In the genomic region with DNA sequence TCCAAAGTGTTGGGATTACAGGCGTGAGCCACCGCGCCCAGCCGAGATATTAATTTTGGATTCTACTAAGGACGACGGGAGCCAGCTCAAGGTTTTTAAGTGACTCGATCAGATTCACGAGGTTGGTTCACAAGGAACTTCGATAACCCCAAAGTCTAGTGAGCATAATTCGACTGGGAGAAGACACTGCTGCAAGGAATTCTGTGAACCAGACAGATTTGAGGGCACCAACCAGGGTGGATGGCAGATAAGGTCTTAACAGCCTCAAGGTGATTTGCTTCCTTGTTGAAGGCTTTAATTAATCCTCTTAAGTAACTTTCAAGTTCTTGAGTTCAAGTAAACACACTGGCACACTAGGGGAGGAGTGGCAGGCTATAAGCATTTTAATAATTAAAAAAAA, we compare ENCODE assay signal across 8 cellular contexts. TPM values are rescaled to one million over a fixed set of nuclear protein-coding genes. Genes with fewer than 3 reads are reported as not detected.
DNase-seq lines count a peak whose midpoint lies in the region; ATAC-seq and TF ChIP-seq lines count a peak whose summit lies in the region.

No MANE protein-coding gene starts in this region.

- H3K27ac ChIP-seq in PC-3 (ENCODE audit: low read length) (peak overlapping the region; percentile 84), endodermal cell (ENCODE audit: low read depth, low read length) (no peak overlapping the region), neuronal stem cell (replicated peaks; ENCODE audit: low read length) (no peak overlapping the region)

- no peak for TF ChIP-seq CTCF in GM06990 (IDR thresholded peaks at IDR 0.05; ENCODE audit: insufficient read depth, low read length, poor library complexity, severe bottlenecking)
- TF ChIP-seq CTCF in PC-3 (conservative IDR thresholded peaks at IDR 0.05; ENCODE audit: low read depth, low read length): no peak
- TF ChIP-seq CTCF in endodermal cell (conservative IDR thresholded peaks at IDR 0.05): no peak

- H3K9ac ChIP-seq in PC-3 (ENCODE audit: low read length) (peak overlapping the region; percentile 92), endodermal cell (ENCODE audit: extremely low read depth, low read length, poor library complexity, severe bottlenecking) (peak overlapping the region; percentile 73), neuronal stem cell (ENCODE audit: low read depth, low read length, poor library complexity) (no peak overlapping the region)

- H3K9me3 Mint-ChIP-seq in endodermal cell: no peaks in the 10 kb centered on the region

- no peaks in the 10 kb centered on the region for H3F3A ChIP-seq in PC-3 (ENCODE audit: low read length, unreplicated experiment)

- H2BK120ac ChIP-seq in neuronal stem cell (ENCODE audit: low read depth, low read length): no peak overlapping the region

- POLR2A ChIA-PET in PC-3 (lab: Charles Lee; ENCODE audit: unreplicated experiment): interaction anchor here (0.5 to 1.5 kb wide), 10 partner anchors 17 to 982 kb away, joined by 3 to 29 read pairs (median 8); a partner anchor contains a TSS

- H3K4ac ChIP-seq in neuronal stem cell (ENCODE audit: low read length): no peak overlapping the region

- H3K27me3 ChIP-seq in GM06990 (replicated peaks; ENCODE audit: control insufficient read depth, insufficient read depth, low read length) (no peaks in the 10 kb centered on the region), PC-3 (ENCODE audit: low read length) (no peaks in the 10 kb centered on the region), endodermal cell (ENCODE audit: control insufficient read depth, insufficient read depth, low read length, poor library complexity, severe bottlenecking) (no peaks in the 10 kb centered on the region), neuronal stem cell (ENCODE audit: control insufficient read depth in 3 of 3, insufficient read depth in 3 of 3, low read depth in 1 of 3, low read length in 3 of 3) (peaks cover 0 to 4% (median 0%) of the 10 kb centered on the region in 3 experiments)

- H2AFZ ChIP-seq in PC-3 (ENCODE audit: low read length) (peak overlapping the region; percentile 98), neuronal stem cell (ENCODE audit: low read length) (peak overlapping the region; percentile 100)

- H4K8ac ChIP-seq in neuronal stem cell (ENCODE audit: low read depth, low read length): no peak overlapping the region

- H3K36me3 ChIP-seq in GM06990 (ENCODE audit: control insufficient read depth, insufficient read depth, low read length) (no peaks in the 10 kb centered on the region), PC-3 (ENCODE audit: low read depth, low read length) (no peaks in the 10 kb centered on the region), endodermal cell (ENCODE audit: control insufficient read depth, insufficient read depth, low read length) (peaks cover 2% of the 10 kb centered on the region), neuronal stem cell (replicated peaks in 1 of 2; ENCODE audit: control insufficient read depth in 2 of 2, insufficient read depth in 2 of 2, low read length in 2 of 2) (peaks cover 0 to 11% of the 10 kb centered on the region in 2 donors)

- peaks cover 38% of the 10 kb centered on the region for H3K79me2 ChIP-seq in PC-3 (ENCODE audit: low read length)

- WGBS in endodermal cell (ENCODE audit: insufficient coverage in 1 of 2, insufficient read length in 1 of 2), 2 experiments: 88 to 91% methylated on average over 10 of the region's 10 CpGs
- WGBS in neuronal stem cell (ENCODE audit: extremely low coverage in 2 of 2, insufficient read length in 2 of 2, insufficient replicate concordance in 1 of 2), 2 donors: no CpG with 5 or more reads among the region's 10 CpGs

- peak overlapping the region; percentile 98 for H3K27ac Mint-ChIP-seq in endodermal cell

- H3K9me3 ChIP-seq in PC-3 (ENCODE audit: low read length) (no peaks in the 10 kb centered on the region), endodermal cell (ENCODE audit: control insufficient read depth, low read length) (no peaks in the 10 kb centered on the region), neuronal stem cell (replicated peaks in 1 of 2; ENCODE audit: control insufficient read depth in 2 of 2, insufficient read depth in 1 of 2, low read depth in 1 of 2, low read length in 2 of 2) (no peaks in the 10 kb centered on the region)

- H3K4me1 ChIP-seq in PC-3 (ENCODE audit: insufficient read depth, low read length): peaks cover 33% of the 10 kb centered on the region
- H3K4me1 ChIP-seq in endodermal cell (ENCODE audit: control insufficient read depth, insufficient read depth, low read length): peaks cover 6% of the 10 kb centered on the region
- peaks cover 7 to 8% of the 10 kb centered on the region in 2 donors for H3K4me1 ChIP-seq in neuronal stem cell (ENCODE audit: control insufficient read depth in 2 of 2, insufficient read depth in 1 of 2, low read depth in 1 of 2, low read length in 2 of 2)

- H3K4me2 ChIP-seq in PC-3 (ENCODE audit: low read length) (peak overlapping the region; percentile 94), neuronal stem cell (ENCODE audit: insufficient read depth, low read length, poor library complexity, severe bottlenecking) (no peak overlapping the region)

- no peak overlapping the region for H4K91ac ChIP-seq in neuronal stem cell (ENCODE audit: low read depth, low read length, poor library complexity)

- peak overlapping the region; percentile 92 for H3K4me3 Mint-ChIP-seq in endodermal cell

- H3K18ac ChIP-seq in neuronal stem cell (ENCODE audit: low read length): no peak overlapping the region

- no peaks in the 10 kb centered on the region for H3K27me3 Mint-ChIP-seq in endodermal cell (ENCODE audit: insufficient read depth)

- H3K9me2 ChIP-seq in PC-3 (replicated peaks; ENCODE audit: low read length): no peaks in the 10 kb centered on the region

- H4K20me1 ChIP-seq in PC-3 (ENCODE audit: low read length): peaks cover 9% of the 10 kb centered on the region; the same call in 1 of the 2 replicates

- no peak overlapping the region for H2BK12ac ChIP-seq in neuronal stem cell (ENCODE audit: low read length)

- H3K4me3 ChIP-seq in GM06990 (replicated peaks; ENCODE audit: low read depth, low read length) (peak overlapping the region; percentile 67), PC-3 (ENCODE audit: low read length) (peak overlapping the region; percentile 94), endodermal cell (ENCODE audit: low read length) (peak overlapping the region; percentile 98), neuronal stem cell (ENCODE audit: low read length in 2 of 2) (peak overlapping the region in 1 of 2 donors; percentile 99)

- H2BK5ac ChIP-seq in neuronal stem cell (ENCODE audit: low read length): no peak overlapping the region

- no peak overlapping the region for H3K23ac ChIP-seq in neuronal stem cell (ENCODE audit: low read depth, low read length, poor library complexity)

- intact Hi-C loops in PC-3 (cut with micrococcal nuclease): loop anchor here (1.0 to 5.0 kb wide), 2 partner anchors 182 to 340 kb away; no protein-coding TSS in a partner anchor

- no peak for ATAC-seq in PC-3
- ATAC-seq in activated CD4-positive, CD25-positive, alpha-beta regulatory T cell treated with anti-CD3 and anti-CD28 coated beads, Interleukin-2, amount 50 U/mL, for 24 hours: no peak
- no peak for ATAC-seq in HG02678 (IDR thresholded peaks at IDR 0.05; ENCODE audit: unreplicated experiment)
- no peak for ATAC-seq in HG03045 (IDR thresholded peaks at IDR 0.05; ENCODE audit: unreplicated experiment)

- H3K4me1 Mint-ChIP-seq in endodermal cell: peaks cover 15% of the 10 kb centered on the region

- no peak overlapping the region for H2BK15ac ChIP-seq in neuronal stem cell (ENCODE audit: low read length)

- CTCF ChIA-PET in PC-3 (lab: Charles Lee): interaction anchor here (0.6 to 2.6 kb wide), 5 partner anchors 62 to 156 kb away, joined by 4 to 21 read pairs (median 8); a partner anchor contains a TSS

- peaks cover 2% of the 10 kb centered on the region for H3K36me3 Mint-ChIP-seq in endodermal cell (ENCODE audit: low read depth)

- H3K14ac ChIP-seq in neuronal stem cell (ENCODE audit: low read length): no peak overlapping the region

- DNase-seq in GM06990 (ENCODE audit: extremely low read depth, insufficient read length): no peak
- no peak for DNase-seq in PC-3
- peak; percentile 58 for DNase-seq in endodermal cell
- DNase-seq in neuronal stem cell (ENCODE audit: low spot score): peak; percentile 5
- no peak for DNase-seq in NCI-H2171 (lab: John Stamatoyannopoulos, UW)

- H3K79me1 ChIP-seq in neuronal stem cell (ENCODE audit: low read depth, low read length): peaks cover 11% of the 10 kb centered on the region

- TSS peak; percentile 44 for BruUV-seq in PC-3 (replicated peaks; lab: Mats Ljungman, UMichigan)

- H2AK5ac ChIP-seq in neuronal stem cell (ENCODE audit: low read depth, low read length): no peak overlapping the region

RNA-seq across cellular contexts. Expression of a gene that starts 1.1 kb away (rescaled TPM):
- total RNA-seq in PC-3 (2014; rRNA removed) (123 and 126 TPM in 2 replicates), endodermal cell (10 to 100 TPM; 45.8 to 48.4 TPM)
- 67.0 TPM for polyA plus RNA-seq in endodermal cell (2013, experiment 1 of 2)
- 62.7 TPM for polyA plus RNA-seq in endodermal cell (2013, experiment 2 of 2)
- polyA plus RNA-seq in neuronal stem cell (2013, experiment 1 of 2): 34.6 TPM
- polyA plus RNA-seq in neuronal stem cell (2013, experiment 2 of 2): 32.9 TPM

Comparison
In these comparisons a context has a peak if more than half of its experiments do, and no peak if none do; other contexts are left out.
1. DNase-seq: peak in endodermal cell (single experiment) and neuronal stem cell (single experiment); none in GM06990 (single experiment), PC-3 (single experiment) and NCI-H2171 (single experiment).